9 cellular contexts compared by ENCODE assay signal in genomic region chr6:11650297-11650696, GRCh38.
A peak's percentile ranks its signal among the peaks of the same experiment; 100 is the strongest.
DNase-seq lines count a peak whose midpoint lies in the region; TF ChIP-seq lines count a peak whose summit lies in the region.
"Had no signal": no experiment of that assay in that cellular context is flagged by ENCODE, and none has a peak within 500 bp of the region (broad histone marks: within the 10 kb centered on the region; RNA-seq: fewer than 3 reads in every experiment).

No MANE protein-coding gene starts in this region.

- H3K9me3 Mint-ChIP-seq in osteocyte (ENCODE audit: unreplicated experiment), result no peaks in the 10 kb centered on the region
- no peaks in the 10 kb centered on the region for H3K9me3 Mint-ChIP-seq in activated CD4-positive, alpha-beta T cell treated with anti-CD3 and anti-CD28 coated beads, Interleukin-2, amount 10 ng/mL, durations not matched to agents 24 days and 14 days
- H3K9me3 Mint-ChIP-seq in activated CD4-positive, alpha-beta memory T cell treated with anti-CD3 and anti-CD28 coated beads for 36 hours, result no peaks in the 10 kb centered on the region

- CTCF ChIA-PET in activated CD4-positive, alpha-beta memory T cell treated with anti-CD3 and anti-CD28 coated beads for 36 hours (lab: Charles Lee), result no interaction called here

- H3K36me3 Mint-ChIP-seq in osteocyte (ENCODE audit: unreplicated experiment), result no peaks in the 10 kb centered on the region
- no peaks in the 10 kb centered on the region for H3K36me3 Mint-ChIP-seq in activated CD4-positive, alpha-beta T cell treated with anti-CD3 and anti-CD28 coated beads, Interleukin-2, amount 10 ng/mL, durations not matched to agents 24 days and 14 days (ENCODE audit: low read depth)
- H3K36me3 Mint-ChIP-seq in activated CD4-positive, alpha-beta memory T cell treated with anti-CD3 and anti-CD28 coated beads for 36 hours, result no peaks in the 10 kb centered on the region

- H3K27ac Mint-ChIP-seq in osteocyte (ENCODE audit: unreplicated experiment), result peak overlapping the region; percentile 48
- no peak overlapping the region for H3K27ac Mint-ChIP-seq in activated CD4-positive, alpha-beta T cell treated with anti-CD3 and anti-CD28 coated beads, Interleukin-2, amount 10 ng/mL, durations not matched to agents 24 days and 14 days
- H3K27ac Mint-ChIP-seq in activated CD4-positive, alpha-beta memory T cell treated with anti-CD3 and anti-CD28 coated beads for 36 hours, result no peak overlapping the region

- intact Hi-C loops in activated CD4-positive, alpha-beta T cell treated with anti-CD3 and anti-CD28 coated beads, Interleukin-2, amount 10 ng/mL, durations not matched to agents 24 days and 14 days (cut with micrococcal nuclease), result loop anchor here (10.0 kb wide), 1 partner anchor 265 kb away; no protein-coding TSS in a partner anchor
- intact Hi-C loops in activated CD4-positive, alpha-beta memory T cell treated with anti-CD3 and anti-CD28 coated beads for 36 hours (cut with micrococcal nuclease), result loop anchor here (5.0 kb wide), 1 partner anchor 262 kb away; no protein-coding TSS in a partner anchor

- no peak for TF ChIP-seq CTCF in osteocyte (IDR thresholded peaks at IDR 0.05)

- H3K27me3 Mint-ChIP-seq in osteocyte (ENCODE audit: unreplicated experiment), result no peaks in the 10 kb centered on the region
- peaks cover 6% of the 10 kb centered on the region for H3K27me3 Mint-ChIP-seq in activated CD4-positive, alpha-beta T cell treated with anti-CD3 and anti-CD28 coated beads, Interleukin-2, amount 10 ng/mL, durations not matched to agents 24 days and 14 days
- H3K27me3 Mint-ChIP-seq in activated CD4-positive, alpha-beta memory T cell treated with anti-CD3 and anti-CD28 coated beads for 36 hours, result peaks cover 8% of the 10 kb centered on the region

- peaks cover 68% of the 10 kb centered on the region for H3K4me1 Mint-ChIP-seq in osteocyte (ENCODE audit: unreplicated experiment)
- peaks cover 9% of the 10 kb centered on the region for H3K4me1 Mint-ChIP-seq in activated CD4-positive, alpha-beta T cell treated with anti-CD3 and anti-CD28 coated beads, Interleukin-2, amount 10 ng/mL, durations not matched to agents 24 days and 14 days
- H3K4me1 Mint-ChIP-seq in activated CD4-positive, alpha-beta memory T cell treated with anti-CD3 and anti-CD28 coated beads for 36 hours (ENCODE audit: low read depth), result peaks cover 10% of the 10 kb centered on the region

- H3K4me3 Mint-ChIP-seq in osteocyte (ENCODE audit: unreplicated experiment), result no peak overlapping the region
- H3K4me3 Mint-ChIP-seq in activated CD4-positive, alpha-beta T cell treated with anti-CD3 and anti-CD28 coated beads, Interleukin-2, amount 10 ng/mL, durations not matched to agents 24 days and 14 days, result no peak overlapping the region
- H3K4me3 Mint-ChIP-seq in activated CD4-positive, alpha-beta memory T cell treated with anti-CD3 and anti-CD28 coated beads for 36 hours, result no peak overlapping the region

- POLR2A ChIA-PET in activated CD4-positive, alpha-beta memory T cell treated with anti-CD3 and anti-CD28 coated beads for 36 hours (lab: Charles Lee), result no interaction called here

- DNase-seq in H4 (ENCODE audit: low spot score) (peak; percentile 41), SW 1271 (lab: John Stamatoyannopoulos, UW) (peak; percentile 86 to 93), glomerular endothelial cell (ENCODE audit: extremely low read depth, low read depth, low spot score) (peak; percentile 99), osteocyte (ENCODE audit: extremely low spot score, unreplicated experiment) (peak; percentile 54), ureter (ENCODE audit: low spot score) (no peak), mesenteric fat pad (ENCODE audit: low spot score) (no peak)
- DNase-seq in activated CD4-positive, alpha-beta T cell treated with anti-CD3 and anti-CD28 coated beads, Interleukin-2, amount 10 ng/mL, durations not matched to agents 24 days and 14 days, result no peak
- no peak for DNase-seq in activated CD4-positive, alpha-beta memory T cell treated with anti-CD3 and anti-CD28 coated beads for 36 hours
- DNase-seq: NCI-H524 treated with DMSO at 0.1 percent for 48 hours had no signal

Comparison
In these comparisons a context has a peak if more than half of its experiments do, and no peak if none do; other contexts are left out.
1. DNase-seq: peak in H4 (single experiment), SW 1271 (2 of 2), glomerular endothelial cell (single experiment) and osteocyte (single experiment); none in ureter (single experiment), mesenteric fat pad (single experiment), activated CD4-positive, alpha-beta T cell treated with anti-CD3 and anti-CD28 coated beads, Interleukin-2, amount 10 ng/mL, durations not matched to agents 24 days and 14 days (single experiment) and activated CD4-positive, alpha-beta memory T cell treated with anti-CD3 and anti-CD28 coated beads for 36 hours (single experiment).